ENCODE assay signal across 1 cellular context in the genomic region with DNA sequence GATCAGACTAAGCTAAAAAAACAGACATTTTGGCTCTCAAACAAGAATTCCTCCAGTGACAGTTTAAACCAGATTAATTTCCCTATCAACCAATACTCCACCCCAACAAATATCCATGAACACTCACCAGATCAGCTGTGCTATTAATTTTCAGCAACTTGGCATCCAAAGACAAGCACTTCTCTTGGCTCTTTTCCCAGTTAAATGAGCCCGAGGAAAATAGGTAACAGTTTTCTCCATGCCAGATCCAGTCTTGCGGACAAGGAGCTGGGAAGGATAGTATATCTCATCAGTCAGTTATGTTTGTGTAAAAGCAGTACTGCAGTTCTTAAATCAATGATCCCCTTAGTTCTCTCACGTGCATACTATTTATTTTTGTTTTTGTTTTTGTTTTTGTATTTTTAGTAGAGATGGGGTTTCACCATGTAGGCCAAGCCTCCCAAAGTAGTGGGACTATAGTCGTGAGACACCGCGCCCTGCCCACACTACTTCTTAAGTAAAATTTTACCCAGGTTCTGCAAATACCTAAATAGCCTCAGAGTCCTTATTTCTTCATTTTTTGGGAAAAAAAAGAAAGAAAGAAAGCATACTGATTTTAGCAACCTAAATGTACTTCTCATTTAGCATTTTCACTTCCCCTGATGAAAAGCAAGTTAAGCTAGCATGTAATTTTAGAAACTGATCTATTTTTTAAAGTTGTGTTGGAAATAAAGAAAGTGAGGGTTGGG.
A peak's percentile ranks its signal among the peaks of the same experiment; 100 is the strongest.
TF ChIP-seq lines count a peak whose summit lies in the region.

No MANE protein-coding gene starts in this region.

TF ChIP-seq in GM12878, 131 proteins besides CTCF, POLR2A, EP300 and RAD21:
- TF ChIP-seq NFYA (IDR thresholded peaks at IDR 0.05; ENCODE audit: borderline replicate concordance, low read depth, low read length): no peak
- TF ChIP-seq SPI1 (IDR thresholded peaks at IDR 0.05; ENCODE audit: borderline replicate concordance, insufficient read depth, low read depth, low read length): 0 out of 2 replicates have a peak, but pooled peaks have one; percentile 24
